In the genomic region with DNA sequence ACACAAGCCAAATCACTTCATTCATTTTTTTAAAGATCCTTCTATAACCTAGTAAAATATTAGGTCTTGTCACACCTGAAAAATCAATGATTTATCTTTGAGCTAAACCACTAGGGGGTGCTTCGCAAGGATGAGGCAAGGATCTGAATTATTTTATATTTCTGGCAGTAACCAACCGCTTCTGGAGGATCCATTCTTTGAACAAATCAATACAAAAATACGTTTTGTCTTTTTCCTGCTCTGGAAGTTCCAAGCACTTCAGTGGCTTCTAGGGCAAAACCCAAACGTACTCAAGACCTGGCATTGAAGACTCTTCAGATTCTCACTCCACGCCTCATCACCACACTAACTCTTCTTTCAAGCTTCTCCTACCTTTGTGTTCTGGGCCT, we compare ENCODE assay signal across 1 cellular context.
TF ChIP-seq lines count a peak whose summit lies in the region.

No MANE protein-coding gene starts in this region.

TF ChIP-seq in K562, 482 proteins besides CTCF, POLR2A, EP300 and RAD21:
- TF ChIP-seq, protein P1, sequence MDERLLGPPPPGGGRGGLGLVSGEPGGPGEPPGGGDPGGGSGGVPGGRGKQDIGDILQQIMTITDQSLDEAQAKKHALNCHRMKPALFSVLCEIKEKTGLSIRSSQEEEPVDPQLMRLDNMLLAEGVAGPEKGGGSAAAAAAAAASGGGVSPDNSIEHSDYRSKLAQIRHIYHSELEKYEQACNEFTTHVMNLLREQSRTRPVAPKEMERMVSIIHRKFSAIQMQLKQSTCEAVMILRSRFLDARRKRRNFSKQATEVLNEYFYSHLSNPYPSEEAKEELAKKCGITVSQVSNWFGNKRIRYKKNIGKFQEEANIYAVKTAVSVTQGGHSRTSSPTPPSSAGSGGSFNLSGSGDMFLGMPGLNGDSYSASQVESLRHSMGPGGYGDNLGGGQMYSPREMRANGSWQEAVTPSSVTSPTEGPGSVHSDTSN (CRISPR knock-in tag; IDR thresholded peaks at IDR 0.05; ENCODE audit: low read depth), result no peak
- TF ChIP-seq, protein P1 (tag; conservative IDR thresholded peaks at IDR 0.05; ENCODE audit: low read depth), result peak; percentile 72; the same call in 1 of the 2 replicates
- no peak for TF ChIP-seq PHF21A (IDR thresholded peaks at IDR 0.05; ENCODE audit: borderline replicate concordance, low read depth)
- no peak for TF ChIP-seq LEF1 (IDR thresholded peaks at IDR 0.05)
- no peak for TF ChIP-seq BRF1 (IDR thresholded peaks at IDR 0.05; ENCODE audit: borderline replicate concordance, extremely low read depth, insufficient read length)
- TF ChIP-seq SMC3 (conservative IDR thresholded peaks at IDR 0.05; ENCODE audit: insufficient read depth, low read depth, low read length), result peak; percentile 15; the same call in 1 of the 2 replicates
- peak; percentile 67 for TF ChIP-seq MEIS2 (IDR thresholded peaks at IDR 0.05; ENCODE audit: partially characterized antibody)
- 0 out of 2 replicates have a peak, but pooled peaks have one; percentile 1 for TF ChIP-seq MYC (IDR thresholded peaks at IDR 0.05; ENCODE audit: low read depth, low read length)
- TF ChIP-seq MYC (CRISPR knock-in tag; IDR thresholded peaks at IDR 0.05; ENCODE audit: borderline replicate concordance, low read depth), result no peak
- no peak for TF ChIP-seq NONO (IDR thresholded peaks at IDR 0.05; ENCODE audit: low read depth in 2 of 2, low read length in 1 of 2)
- TF ChIP-seq, protein P2, sequence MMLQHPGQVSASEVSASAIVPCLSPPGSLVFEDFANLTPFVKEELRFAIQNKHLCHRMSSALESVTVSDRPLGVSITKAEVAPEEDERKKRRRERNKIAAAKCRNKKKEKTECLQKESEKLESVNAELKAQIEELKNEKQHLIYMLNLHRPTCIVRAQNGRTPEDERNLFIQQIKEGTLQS (IDR thresholded peaks at IDR 0.05), result peak; percentile 22; the same call in 1 of the 2 replicates
- TF ChIP-seq, protein P2 (CRISPR knock-in tag; conservative IDR thresholded peaks at IDR 0.05), result no peak
- TF ChIP-seq, protein P3, sequence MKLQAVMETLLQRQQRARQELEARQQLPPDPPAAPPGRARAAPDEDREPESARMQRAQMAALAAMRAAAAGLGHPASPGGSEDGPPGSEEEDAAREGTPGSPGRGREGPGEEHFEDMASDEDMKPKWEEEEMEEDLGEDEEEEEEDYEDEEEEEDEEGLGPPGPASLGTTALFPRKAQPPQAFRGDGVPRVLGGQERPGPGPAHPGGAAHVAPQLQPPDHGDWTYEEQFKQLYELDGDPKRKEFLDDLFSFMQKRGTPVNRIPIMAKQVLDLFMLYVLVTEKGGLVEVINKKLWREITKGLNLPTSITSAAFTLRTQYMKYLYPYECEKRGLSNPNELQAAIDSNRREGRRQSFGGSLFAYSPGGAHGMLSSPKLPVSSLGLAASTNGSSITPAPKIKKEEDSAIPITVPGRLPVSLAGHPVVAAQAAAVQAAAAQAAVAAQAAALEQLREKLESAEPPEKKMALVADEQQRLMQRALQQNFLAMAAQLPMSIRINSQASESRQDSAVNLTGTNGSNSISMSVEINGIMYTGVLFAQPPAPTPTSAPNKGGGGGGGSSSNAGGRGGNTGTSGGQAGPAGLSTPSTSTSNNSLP (IDR thresholded peaks at IDR 0.05; ENCODE audit: borderline replicate concordance, low read depth, low read length), result peak; percentile 87
- TF ChIP-seq, protein P4, sequence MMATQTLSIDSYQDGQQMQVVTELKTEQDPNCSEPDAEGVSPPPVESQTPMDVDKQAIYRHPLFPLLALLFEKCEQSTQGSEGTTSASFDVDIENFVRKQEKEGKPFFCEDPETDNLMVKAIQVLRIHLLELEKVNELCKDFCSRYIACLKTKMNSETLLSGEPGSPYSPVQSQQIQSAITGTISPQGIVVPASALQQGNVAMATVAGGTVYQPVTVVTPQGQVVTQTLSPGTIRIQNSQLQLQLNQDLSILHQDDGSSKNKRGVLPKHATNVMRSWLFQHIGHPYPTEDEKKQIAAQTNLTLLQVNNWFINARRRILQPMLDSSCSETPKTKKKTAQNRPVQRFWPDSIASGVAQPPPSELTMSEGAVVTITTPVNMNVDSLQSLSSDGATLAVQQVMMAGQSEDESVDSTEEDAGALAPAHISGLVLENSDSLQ (IDR thresholded peaks at IDR 0.05), result peak; percentile 36; the same call in 1 of the 2 replicates
